14 cellular contexts compared by ENCODE assay signal in the genomic region with DNA sequence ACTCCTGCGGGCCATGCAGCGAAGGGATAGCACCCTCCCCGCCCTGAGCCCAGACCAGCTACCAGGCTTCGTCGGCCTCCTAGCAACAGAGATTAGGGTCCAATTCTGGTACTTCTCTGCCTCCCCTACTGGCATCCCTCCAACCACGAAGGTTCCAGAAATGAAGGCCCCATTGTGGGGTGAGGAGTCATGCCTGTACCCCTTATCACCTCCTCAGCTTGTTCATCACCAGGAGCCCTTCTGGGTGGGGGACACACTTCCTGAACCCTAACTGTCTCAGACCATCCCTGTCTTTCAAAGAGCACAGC. TPM values are rescaled to one million over a fixed set of nuclear protein-coding genes. Genes with fewer than 3 reads are reported as not detected.
DNase-seq lines count a peak whose midpoint lies in the region; ATAC-seq and TF ChIP-seq lines count a peak whose summit lies in the region.
"Had no signal": no experiment of that assay in that cellular context is flagged by ENCODE, and none has a peak within 500 bp of the region (broad histone marks: within the 10 kb centered on the region; RNA-seq: fewer than 3 reads in every experiment).

No MANE protein-coding gene starts in this region.

- peaks cover 12% of the 10 kb centered on the region for H3K27me3 Mint-ChIP-seq in activated T-helper 1 cell treated with anti-CD3 and anti-CD28 coated beads, Interleukin-12 subunit alpha, Interleukin-12 subunit beta, Interleukin-2, Interleukin-4 antibody, amounts not matched to agents 30 ng/mL and 10 ng/mL and 1 ng/mL, durations not matched to agents 14 hours and 24 hours and 36 hours (ENCODE audit: insufficient read depth)

- intact Hi-C loops in left cardiac atrium (cut with DNase I) (no loop called here), left ventricle myocardium superior (cut with micrococcal nuclease) (no loop called here), stomach (cut with DNase I; ENCODE audit: low total_unique reads) (no loop called here)
- intact Hi-C loops in activated T-helper 1 cell treated with anti-CD3 and anti-CD28 coated beads, Interleukin-12 subunit alpha, Interleukin-12 subunit beta, Interleukin-2, Interleukin-4 antibody, amounts not matched to agents 30 ng/mL and 10 ng/mL and 1 ng/mL, durations not matched to agents 14 hours and 24 hours and 36 hours (cut with micrococcal nuclease) = no loop called here

- H3K36me3 ChIP-seq in stomach = no peaks in the 10 kb centered on the region
- H3K36me3 ChIP-seq: BE2C, right lobe of liver, uterus had no signal

- peaks cover 15% of the 10 kb centered on the region for H3K4me1 Mint-ChIP-seq in activated T-helper 1 cell treated with anti-CD3 and anti-CD28 coated beads, Interleukin-12 subunit alpha, Interleukin-12 subunit beta, Interleukin-2, Interleukin-4 antibody, amounts not matched to agents 30 ng/mL and 10 ng/mL and 1 ng/mL, durations not matched to agents 14 hours and 24 hours and 36 hours (ENCODE audit: low read depth)

- TF ChIP-seq CTCF in fibroblast of villous mesenchyme (IDR thresholded peaks at IDR 0.05; ENCODE audit: insufficient read depth, low read depth, low read length) (no peak), stomach (IDR thresholded peaks at IDR 0.05) (no peak)

- DNase-seq in left cardiac atrium = peak; percentile 20
- DNase-seq in left ventricle myocardium superior = no peak
- no peak for DNase-seq in activated T-helper 1 cell treated with anti-CD3 and anti-CD28 coated beads, Interleukin-12 subunit alpha, Interleukin-12 subunit beta, Interleukin-2, Interleukin-4 antibody, amounts not matched to agents 30 ng/mL and 10 ng/mL and 1 ng/mL, durations not matched to agents 14 hours and 24 hours and 36 hours (ENCODE audit: low spot score)
- DNase-seq in fibroblast of villous mesenchyme (ENCODE audit: low read depth) = no peak
- no peak for DNase-seq in stomach
- no peak for DNase-seq in kidney glomerular epithelial cell (lab: John Stamatoyannopoulos, UW)
- DNase-seq: amygdala, BE2C, hypothalamus, uterus had no signal

- peak overlapping the region in 1 of 5 donors; percentile 88 for H3K27ac ChIP-seq in stomach
- H3K27ac ChIP-seq: right lobe of liver, uterus had no signal

- no peaks in the 10 kb centered on the region for H3K9me3 ChIP-seq in stomach
- H3K9me3 ChIP-seq: BE2C, right lobe of liver, uterus had no signal

- TF ChIP-seq POLR2A in stomach (IDR thresholded peaks at IDR 0.05) = no peak

- H3K27me3 ChIP-seq in stomach = peaks cover 0 to 53% (median 12%) of the 10 kb centered on the region in 3 donors
- H3K27me3 ChIP-seq: right lobe of liver, uterus had no signal

- no peak overlapping the region for H3K27ac Mint-ChIP-seq in activated T-helper 1 cell treated with anti-CD3 and anti-CD28 coated beads, Interleukin-12 subunit alpha, Interleukin-12 subunit beta, Interleukin-2, Interleukin-4 antibody, amounts not matched to agents 30 ng/mL and 10 ng/mL and 1 ng/mL, durations not matched to agents 14 hours and 24 hours and 36 hours
- H3K27ac Mint-ChIP-seq: memory B cell had no signal

- TF ChIP-seq EP300 in stomach (IDR thresholded peaks at IDR 0.05) = no peak

- peak overlapping the region; percentile 85 for H3K4me3 Mint-ChIP-seq in activated T-helper 1 cell treated with anti-CD3 and anti-CD28 coated beads, Interleukin-12 subunit alpha, Interleukin-12 subunit beta, Interleukin-2, Interleukin-4 antibody, amounts not matched to agents 30 ng/mL and 10 ng/mL and 1 ng/mL, durations not matched to agents 14 hours and 24 hours and 36 hours

- H3K4me3 ChIP-seq in fibroblast of villous mesenchyme (ENCODE audit: low read depth, low read length) (peak overlapping the region; percentile 79), stomach (peak overlapping the region; percentile 52 to 71 (median 60))
- H3K4me3 ChIP-seq: uterus had no signal

- H3K36me3 Mint-ChIP-seq in activated T-helper 1 cell treated with anti-CD3 and anti-CD28 coated beads, Interleukin-12 subunit alpha, Interleukin-12 subunit beta, Interleukin-2, Interleukin-4 antibody, amounts not matched to agents 30 ng/mL and 10 ng/mL and 1 ng/mL, durations not matched to agents 14 hours and 24 hours and 36 hours (ENCODE audit: low read depth) = no peaks in the 10 kb centered on the region
- H3K36me3 Mint-ChIP-seq: memory B cell had no signal

- no peak for ATAC-seq in left cardiac atrium
- ATAC-seq in left ventricle myocardium superior = no peak
- no peak for ATAC-seq in GM21619 (IDR thresholded peaks at IDR 0.05; ENCODE audit: unreplicated experiment)
- ATAC-seq in HG02884 (IDR thresholded peaks at IDR 0.05; ENCODE audit: unreplicated experiment) = no peak
- ATAC-seq: right lobe of liver had no signal

- H3K9me3 Mint-ChIP-seq in activated T-helper 1 cell treated with anti-CD3 and anti-CD28 coated beads, Interleukin-12 subunit alpha, Interleukin-12 subunit beta, Interleukin-2, Interleukin-4 antibody, amounts not matched to agents 30 ng/mL and 10 ng/mL and 1 ng/mL, durations not matched to agents 14 hours and 24 hours and 36 hours = no peaks in the 10 kb centered on the region
- H3K9me3 Mint-ChIP-seq: memory B cell had no signal

- peaks cover 28 to 62% (median 47%) of the 10 kb centered on the region in 4 donors for H3K4me1 ChIP-seq in stomach

- WGBS in stomach, 5 donors = 86 to 92% (median 88%) methylated on average over 6 of the region's 6 CpGs

RNA-seq across cellular contexts. Expression of gene PHLDA2, which starts 1.8 kb away (rescaled TPM):
- total RNA-seq in left cardiac atrium (1 to 10 TPM; 2.2 to 3.4 TPM), left ventricle myocardium superior (0.99 TPM), fibroblast of villous mesenchyme (7.3 and 13.2 TPM in 2 replicates), stomach (10 to 100 TPM in 1 of 5 donors, 1 to 10 TPM in 1, not detected in 3; 3.1 to 34.2 TPM)
- 25.7 and 28.0 TPM in 2 replicates for total RNA-seq in activated T-helper 1 cell treated with anti-CD3 and anti-CD28 coated beads, Interleukin-12 subunit alpha, Interleukin-12 subunit beta, Interleukin-2, Interleukin-4 antibody, amounts not matched to agents 30 ng/mL and 10 ng/mL and 1 ng/mL, durations not matched to agents 14 hours and 24 hours and 36 hours
- polyA plus RNA-seq in stomach = 10 to 100 TPM; 19.7 to 32.7 (median 25.5) TPM

RNA-seq across cellular contexts. Expression of gene CDKN1C, which starts 41.9 kb away (rescaled TPM):
- total RNA-seq in left cardiac atrium (10 to 100 TPM; 23.3 to 44.2 TPM), left ventricle myocardium superior (42.0 TPM), fibroblast of villous mesenchyme (3.9 and 8.7 TPM in 2 replicates), stomach (10 to 100 TPM; 10.5 to 99.1 (median 14.2) TPM)
- total RNA-seq in activated T-helper 1 cell treated with anti-CD3 and anti-CD28 coated beads, Interleukin-12 subunit alpha, Interleukin-12 subunit beta, Interleukin-2, Interleukin-4 antibody, amounts not matched to agents 30 ng/mL and 10 ng/mL and 1 ng/mL, durations not matched to agents 14 hours and 24 hours and 36 hours = 3.1 and 3.9 TPM in 2 replicates
- 10 to 100 TPM; 41.7 to 51.0 (median 42.9) TPM for polyA plus RNA-seq in stomach
